ENCODE assay signal across 16 cellular contexts in genomic region chr21:34536820-34537219, GRCh38. TPM values are rescaled to one million over a fixed set of nuclear protein-coding genes. Genes with fewer than 3 reads are reported as not detected.
DNase-seq lines count a peak whose midpoint lies in the region; ATAC-seq and TF ChIP-seq lines count a peak whose summit lies in the region.
"Had no signal": no experiment of that assay in that cellular context is flagged by ENCODE, and none has a peak within 500 bp of the region (broad histone marks: within the 10 kb centered on the region; RNA-seq: fewer than 3 reads in every experiment).

No MANE protein-coding gene starts in this region.

- H3K4me1 Mint-ChIP-seq in activated naive CD8-positive, alpha-beta T cell treated with anti-CD3 and anti-CD28 coated beads, Interleukin-2, amount 50 U/mL, for 24 hours, result peaks cover 40% of the 10 kb centered on the region
- peaks cover 11% of the 10 kb centered on the region for H3K4me1 Mint-ChIP-seq in activated naive CD8-positive, alpha-beta T cell treated with anti-CD3 and anti-CD28 coated beads for 36 hours
- H3K4me1 Mint-ChIP-seq in chondrocyte (ENCODE audit: low read depth), result peaks cover 50% of the 10 kb centered on the region
- H3K4me1 Mint-ChIP-seq: activated CD4-positive, alpha-beta T cell treated with anti-CD3 and anti-CD28 coated beads, Interleukin-2, amount 10 ng/mL, durations not matched to agents 7 days and 5 days had no signal

- peaks cover 2% of the 10 kb centered on the region for H3K36me3 Mint-ChIP-seq in activated naive CD8-positive, alpha-beta T cell treated with anti-CD3 and anti-CD28 coated beads, Interleukin-2, amount 50 U/mL, for 24 hours (ENCODE audit: low read depth)
- peaks cover 2% of the 10 kb centered on the region for H3K36me3 Mint-ChIP-seq in activated naive CD8-positive, alpha-beta T cell treated with anti-CD3 and anti-CD28 coated beads for 36 hours
- no peaks in the 10 kb centered on the region for H3K36me3 Mint-ChIP-seq in chondrocyte (ENCODE audit: low read depth)

- no peaks in the 10 kb centered on the region for H3K27me3 Mint-ChIP-seq in activated naive CD8-positive, alpha-beta T cell treated with anti-CD3 and anti-CD28 coated beads, Interleukin-2, amount 50 U/mL, for 24 hours
- no peaks in the 10 kb centered on the region for H3K27me3 Mint-ChIP-seq in activated naive CD8-positive, alpha-beta T cell treated with anti-CD3 and anti-CD28 coated beads for 36 hours
- no peaks in the 10 kb centered on the region for H3K27me3 Mint-ChIP-seq in chondrocyte (ENCODE audit: low read depth)
- H3K27me3 Mint-ChIP-seq: activated CD4-positive, alpha-beta T cell treated with anti-CD3 and anti-CD28 coated beads, Interleukin-2, amount 10 ng/mL, durations not matched to agents 7 days and 5 days; stimulated activated memory B cell treated with anti-CD40 and anti-IgM and Interleukin-4, amounts not matched to agents 10 μg/mL and 1 μg/mL and 100 μg/mL, for 72 hours had no signal

- DNase-seq in activated naive CD8-positive, alpha-beta T cell treated with anti-CD3 and anti-CD28 coated beads, Interleukin-2, amount 50 U/mL, for 24 hours, result no peak
- DNase-seq in activated naive CD8-positive, alpha-beta T cell treated with anti-CD3 and anti-CD28 coated beads for 36 hours, result no peak
- DNase-seq in chondrocyte (ENCODE audit: low spot score), result no peak
- DNase-seq in left lung, result no peak
- no peak for DNase-seq in thoracic aorta (ENCODE audit: low spot score)
- no peak for DNase-seq in T-helper 1 cell
- DNase-seq: activated CD4-positive, alpha-beta T cell treated with anti-CD3 and anti-CD28 coated beads, Interleukin-2, amount 10 ng/mL, durations not matched to agents 7 days and 5 days; aorta; KBM-7; NCI-H1694; NCI-H526 treated with DMSO at 0.1 percent for 48 hours; Peyer's patch had no signal

- H3K27me3 ChIP-seq in left lung (no peaks in the 10 kb centered on the region), thoracic aorta (replicated peaks; ENCODE audit: insufficient read depth) (no peaks in the 10 kb centered on the region)
- H3K27me3 ChIP-seq: Peyer's patch had no signal

- no peak overlapping the region for H3K4me3 Mint-ChIP-seq in activated naive CD8-positive, alpha-beta T cell treated with anti-CD3 and anti-CD28 coated beads, Interleukin-2, amount 50 U/mL, for 24 hours
- no peak overlapping the region for H3K4me3 Mint-ChIP-seq in activated naive CD8-positive, alpha-beta T cell treated with anti-CD3 and anti-CD28 coated beads for 36 hours
- no peak overlapping the region for H3K4me3 Mint-ChIP-seq in chondrocyte (ENCODE audit: unreplicated experiment)
- H3K4me3 Mint-ChIP-seq: activated CD4-positive, alpha-beta T cell treated with anti-CD3 and anti-CD28 coated beads, Interleukin-2, amount 10 ng/mL, durations not matched to agents 7 days and 5 days; stimulated activated memory B cell treated with anti-CD40 and anti-IgM and Interleukin-4, amounts not matched to agents 10 μg/mL and 1 μg/mL and 100 μg/mL, for 72 hours had no signal

- no peak overlapping the region for H3K27ac ChIP-seq in left lung
- H3K27ac ChIP-seq in thoracic aorta, result no peak overlapping the region
- H3K27ac ChIP-seq: Peyer's patch had no signal

- peaks cover 0 to 30% of the 10 kb centered on the region in 2 donors for H3K4me1 ChIP-seq in left lung
- peaks cover 9% of the 10 kb centered on the region in 2 donors for H3K4me1 ChIP-seq in thoracic aorta (ENCODE audit: control insufficient read depth in 1 of 2, low read depth in 2 of 2)
- H3K4me1 ChIP-seq: Peyer's patch had no signal

- H3K27ac Mint-ChIP-seq in activated naive CD8-positive, alpha-beta T cell treated with anti-CD3 and anti-CD28 coated beads, Interleukin-2, amount 50 U/mL, for 24 hours, result peak overlapping the region; percentile 73
- H3K27ac Mint-ChIP-seq in activated naive CD8-positive, alpha-beta T cell treated with anti-CD3 and anti-CD28 coated beads for 36 hours, result no peak overlapping the region
- H3K27ac Mint-ChIP-seq in chondrocyte (ENCODE audit: unreplicated experiment), result peak overlapping the region; percentile 88
- H3K27ac Mint-ChIP-seq: activated CD4-positive, alpha-beta T cell treated with anti-CD3 and anti-CD28 coated beads, Interleukin-2, amount 10 ng/mL, durations not matched to agents 7 days and 5 days; stimulated activated memory B cell treated with anti-CD40 and anti-IgM and Interleukin-4, amounts not matched to agents 10 μg/mL and 1 μg/mL and 100 μg/mL, for 72 hours had no signal

- H3K9me3 Mint-ChIP-seq in activated naive CD8-positive, alpha-beta T cell treated with anti-CD3 and anti-CD28 coated beads, Interleukin-2, amount 50 U/mL, for 24 hours, result no peaks in the 10 kb centered on the region
- no peaks in the 10 kb centered on the region for H3K9me3 Mint-ChIP-seq in activated naive CD8-positive, alpha-beta T cell treated with anti-CD3 and anti-CD28 coated beads for 36 hours
- H3K9me3 Mint-ChIP-seq in chondrocyte (ENCODE audit: low read depth), result no peaks in the 10 kb centered on the region
- H3K9me3 Mint-ChIP-seq: activated CD4-positive, alpha-beta T cell treated with anti-CD3 and anti-CD28 coated beads, Interleukin-2, amount 10 ng/mL, durations not matched to agents 7 days and 5 days; stimulated activated memory B cell treated with anti-CD40 and anti-IgM and Interleukin-4, amounts not matched to agents 10 μg/mL and 1 μg/mL and 100 μg/mL, for 72 hours had no signal

- TF ChIP-seq CTCF in chondrocyte (IDR thresholded peaks at IDR 0.05), result no peak
- TF ChIP-seq CTCF in left lung (IDR thresholded peaks at IDR 0.05), result no peak
- no peak for TF ChIP-seq CTCF in thoracic aorta (IDR thresholded peaks at IDR 0.05)

- H3K36me3 ChIP-seq in left lung, result no peaks in the 10 kb centered on the region
- H3K36me3 ChIP-seq in thoracic aorta, result no peaks in the 10 kb centered on the region
- H3K36me3 ChIP-seq: Peyer's patch had no signal

- H3K9me3 ChIP-seq in left lung (no peaks in the 10 kb centered on the region), thoracic aorta (no peaks in the 10 kb centered on the region)
- H3K9me3 ChIP-seq: Peyer's patch had no signal

- peak; percentile 57 for ATAC-seq in activated naive CD8-positive, alpha-beta T cell treated with anti-CD3 and anti-CD28 coated beads, Interleukin-2, amount 50 U/mL, for 24 hours
- peak; percentile 52 for ATAC-seq in left lung
- peak; percentile 32 for ATAC-seq in thoracic aorta (ENCODE audit: insufficient number of reproducible peaks, low FRiP score, low read depth)
- no peak for ATAC-seq in HG03196 (IDR thresholded peaks at IDR 0.05; ENCODE audit: unreplicated experiment)
- ATAC-seq in HG03457 (IDR thresholded peaks at IDR 0.05; ENCODE audit: unreplicated experiment), result no peak
- ATAC-seq: stimulated activated memory B cell treated with anti-CD40 and anti-IgM and Interleukin-4, amounts not matched to agents 10 μg/mL and 1 μg/mL and 100 μg/mL, for 72 hours had no signal

- intact Hi-C loops in left lung (cut with DNase I), result no loop called here

- H3K4me3 ChIP-seq in left lung (no peak overlapping the region), thoracic aorta (no peak overlapping the region)
- H3K4me3 ChIP-seq: Peyer's patch had no signal

RNA-seq across cellular contexts. Expression of gene KCNE1, which starts 24.8 kb away (rescaled TPM):
- under 1 TPM in 1 of 2 experiments, not detected in 1; 0.14 TPM for total RNA-seq in activated naive CD8-positive, alpha-beta T cell treated with anti-CD3 and anti-CD28 coated beads for 36 hours
- 0.32 to 0.70 TPM (median 0.38 TPM) in 3 replicates for total RNA-seq in chondrocyte
- 10 to 100 TPM in 1 of 2 donors, 1 to 10 TPM in 1; 3.8 to 21.2 TPM for total RNA-seq in left lung
- total RNA-seq in thoracic aorta, result 10 to 100 TPM; 10.8 TPM
- total RNA-seq: H4 had no signal

Comparison
In these comparisons a context has a peak if more than half of its experiments do, and no peak if none do; other contexts are left out.
1. ATAC-seq: peak in activated naive CD8-positive, alpha-beta T cell treated with anti-CD3 and anti-CD28 coated beads, Interleukin-2, amount 50 U/mL, for 24 hours (single experiment), left lung (single experiment) and thoracic aorta (single experiment); none in HG03196 (single experiment) and HG03457 (single experiment).